Comparison of ENCODE assay signal across 15 cellular contexts in the genomic region with DNA sequence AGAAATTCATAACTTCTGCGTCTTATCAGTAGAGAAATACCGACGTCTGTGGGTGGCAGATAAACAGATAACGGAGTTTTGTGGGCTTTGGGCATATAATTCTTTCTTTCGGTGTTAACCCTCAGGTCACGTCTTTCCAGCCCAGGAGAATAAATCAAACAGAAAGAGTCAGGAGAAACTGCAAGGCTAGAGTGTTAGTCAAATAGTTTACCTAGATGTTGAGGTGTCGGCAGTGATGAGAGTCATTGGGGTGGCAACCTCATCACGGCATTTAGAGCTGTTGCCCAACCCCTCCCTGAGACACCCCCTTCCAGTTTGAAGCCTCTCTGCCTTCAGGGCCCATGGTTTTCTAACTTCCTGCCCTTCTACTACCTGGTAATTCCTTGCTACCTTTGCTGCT. TPM values are rescaled to one million over a fixed set of nuclear protein-coding genes. Genes with fewer than 3 reads are reported as not detected.
A peak's percentile ranks its signal among the peaks of the same experiment; 100 is the strongest.
DNase-seq lines count a peak whose midpoint lies in the region; ATAC-seq and TF ChIP-seq lines count a peak whose summit lies in the region.
"Had no signal": no experiment of that assay in that cellular context is flagged by ENCODE, and none has a peak within 500 bp of the region (broad histone marks: within the 10 kb centered on the region; RNA-seq: fewer than 3 reads in every experiment).

No MANE protein-coding gene starts in this region.

- no peak for TF ChIP-seq POLR2A in spleen (IDR thresholded peaks at IDR 0.05)

- H3K27me3 Mint-ChIP-seq in CD8-positive, alpha-beta memory T cell = peaks cover 12 to 36% of the 10 kb centered on the region in 2 donors
- no peaks in the 10 kb centered on the region for H3K27me3 Mint-ChIP-seq in activated naive CD4-positive, alpha-beta T cell treated with anti-CD3 and anti-CD28 coated beads, Interleukin-2, amount 50 U/mL, for 24 hours

- no peak overlapping the region for H3K27ac ChIP-seq in CD8-positive, alpha-beta memory T cell (ENCODE audit: low read depth, low read length)
- peak overlapping the region in 5 of 8 donors; percentile 23 to 64 (median 55) for H3K27ac ChIP-seq in spleen
- H3K27ac ChIP-seq: GM23248 had no signal

- no peaks in the 10 kb centered on the region for H3K27me3 ChIP-seq in CD8-positive, alpha-beta memory T cell (ENCODE audit: insufficient read depth, low read length, poor library complexity, severe bottlenecking)
- H3K27me3 ChIP-seq in spleen (replicated peaks in 1 of 7) = peaks cover 0 to 6% (median 0%) of the 10 kb centered on the region in 7 donors

- H3K36me3 Mint-ChIP-seq in CD8-positive, alpha-beta memory T cell = no peaks in the 10 kb centered on the region
- H3K36me3 Mint-ChIP-seq in activated naive CD4-positive, alpha-beta T cell treated with anti-CD3 and anti-CD28 coated beads, Interleukin-2, amount 50 U/mL, for 24 hours = peaks cover 12% of the 10 kb centered on the region
- H3K36me3 Mint-ChIP-seq: brain, mesothelial cell of epicardium had no signal

- peak overlapping the region in 2 of 7 donors; percentile 14 to 22 for H3K4me3 Mint-ChIP-seq in CD8-positive, alpha-beta memory T cell
- peak overlapping the region; percentile 89 for H3K4me3 Mint-ChIP-seq in activated naive CD4-positive, alpha-beta T cell treated with anti-CD3 and anti-CD28 coated beads, Interleukin-2, amount 50 U/mL, for 24 hours
- H3K4me3 Mint-ChIP-seq: brain, mesothelial cell of epicardium had no signal

- H3K9me3 Mint-ChIP-seq in CD8-positive, alpha-beta memory T cell = peaks cover 0 to 3% (median 0%) of the 10 kb centered on the region in 5 donors
- H3K9me3 Mint-ChIP-seq in activated naive CD4-positive, alpha-beta T cell treated with anti-CD3 and anti-CD28 coated beads, Interleukin-2, amount 50 U/mL, for 24 hours = peaks cover 4% of the 10 kb centered on the region
- H3K9me3 Mint-ChIP-seq: mesothelial cell of epicardium had no signal

- peak overlapping the region in 5 of 8 donors; percentile 1 to 55 (median 10) for H3K27ac Mint-ChIP-seq in CD8-positive, alpha-beta memory T cell
- H3K27ac Mint-ChIP-seq in activated naive CD4-positive, alpha-beta T cell treated with anti-CD3 and anti-CD28 coated beads, Interleukin-2, amount 50 U/mL, for 24 hours = peak overlapping the region; percentile 95
- H3K27ac Mint-ChIP-seq: brain, mesothelial cell of epicardium had no signal

- peak overlapping the region; percentile 66 for H3K4me3 ChIP-seq in CD8-positive, alpha-beta memory T cell (ENCODE audit: low read length)
- H3K4me3 ChIP-seq in spleen = no peak overlapping the region
- H3K4me3 ChIP-seq: GM23248 had no signal

- intact Hi-C loops in spleen (cut with DNase I; ENCODE audit: low total_unique reads) = no loop called here

- no peak for ATAC-seq in GM19035 (IDR thresholded peaks at IDR 0.05; ENCODE audit: unreplicated experiment)

- 47 to 77% (median 56%) methylated on average over 8 of the region's 8 CpGs for WGBS in spleen, 5 donors

- POLR2A ChIA-PET in CD8-positive, alpha-beta memory T cell (lab: Charles Lee) = no interaction called here

- H3K4me1 Mint-ChIP-seq in CD8-positive, alpha-beta memory T cell = peaks cover 11 to 21% (median 19%) of the 10 kb centered on the region in 3 donors
- H3K4me1 Mint-ChIP-seq in activated naive CD4-positive, alpha-beta T cell treated with anti-CD3 and anti-CD28 coated beads, Interleukin-2, amount 50 U/mL, for 24 hours = peaks cover 96% of the 10 kb centered on the region
- H3K4me1 Mint-ChIP-seq: mesothelial cell of epicardium had no signal

- no peaks in the 10 kb centered on the region for H3K36me3 ChIP-seq in CD8-positive, alpha-beta memory T cell (ENCODE audit: insufficient read depth, low read length)
- H3K36me3 ChIP-seq in spleen = no peaks in the 10 kb centered on the region

- CTCF ChIA-PET in CD8-positive, alpha-beta memory T cell (lab: Charles Lee) = no interaction called here

- peak in 1 of 5 donors; percentile 41 for DNase-seq in CD8-positive, alpha-beta memory T cell
- peak; percentile 73 for DNase-seq in activated CD4-positive, alpha-beta T cell treated with anti-CD3 and anti-CD28 coated beads for 48 hours
- DNase-seq in spleen (no peak), GM13977 (ENCODE audit: low spot score) (no peak), COR-L47 (lab: John Stamatoyannopoulos, UW) (no peak), iPS-NIHi11 (ENCODE audit: low spot score) (no peak)
- DNase-seq: effector CD4-positive, alpha-beta T cell; GM23248; IMR-90; NCI-H1417; occipital lobe had no signal

- no peaks in the 10 kb centered on the region for H3K9me3 ChIP-seq in CD8-positive, alpha-beta memory T cell (ENCODE audit: low read length)
- H3K9me3 ChIP-seq in spleen = no peaks in the 10 kb centered on the region

- in situ Hi-C loops in GM13977 (cut with MboI; ENCODE audit: low pct_unique_long_range_greater_than_20kb, low sequenced_read_pairs, unreplicated experiment) = no loop called here

- H3K4me1 ChIP-seq in CD8-positive, alpha-beta memory T cell (ENCODE audit: insufficient read depth, low read length) = peaks cover 65% of the 10 kb centered on the region
- H3K4me1 ChIP-seq in spleen = peaks cover 0 to 28% (median 10%) of the 10 kb centered on the region in 6 donors

- no peak for TF ChIP-seq CTCF in spleen (IDR thresholded peaks at IDR 0.05 in 8 of 11, conservative IDR thresholded peaks at IDR 0.05 in 3 of 11)
- no peak for TF ChIP-seq CTCF in GM13977 (IDR thresholded peaks at IDR 0.05; ENCODE audit: extremely low read depth, insufficient read depth, missing control alignments)

RNA-seq across cellular contexts. Expression of gene ADTRP, which starts 49.5 kb away (rescaled TPM):
- 1 to 10 TPM; 3.2 to 3.9 TPM for total RNA-seq in CD8-positive, alpha-beta memory T cell
- polyA plus RNA-seq in CD8-positive, alpha-beta memory T cell = not detected
- total RNA-seq in spleen = 1 to 10 TPM; 1.6 to 7.4 (median 2.5) TPM
- polyA plus RNA-seq in spleen = 1 to 10 TPM in 2 of 3 donors, under 1 TPM in 1; 1.00 to 2.0 (median 2.0) TPM
